ENCODE assay signal across 9 cellular contexts in genomic region chr1:14996133-14997050, GRCh38.
DNase-seq lines count a peak whose midpoint lies in the region; ATAC-seq and TF ChIP-seq lines count a peak whose summit lies in the region.
"Had no signal": no experiment of that assay in that cellular context is flagged by ENCODE, and none has a peak within 500 bp of the region (broad histone marks: within the 10 kb centered on the region; RNA-seq: fewer than 3 reads in every experiment).

No MANE protein-coding gene starts in this region.

- peak overlapping the region in 1 of 2 donors; percentile 71 for H3K27ac Mint-ChIP-seq in stimulated activated naive CD8-positive, alpha-beta T cell treated with anti-CD3 and anti-CD28 coated beads, Interleukin-15, amount 100 ng/mL, for 72 hours
- H3K27ac Mint-ChIP-seq in effector memory CD8-positive, alpha-beta T cell: no peak overlapping the region

- no peak overlapping the region for H3K4me3 Mint-ChIP-seq in stimulated activated naive CD8-positive, alpha-beta T cell treated with anti-CD3 and anti-CD28 coated beads, Interleukin-15, amount 100 ng/mL, for 72 hours
- H3K4me3 Mint-ChIP-seq in effector memory CD8-positive, alpha-beta T cell: no peak overlapping the region

- H3K9me3 ChIP-seq in trophoblast cell (ENCODE audit: insufficient read depth, low read depth, low read length): no peaks in the 10 kb centered on the region

- H2BK12ac ChIP-seq in trophoblast cell (ENCODE audit: low read length): peak overlapping the region; percentile 51

- no CpG with 5 or more reads among the region's 23 CpGs for WGBS in trophoblast cell (ENCODE audit: extremely low coverage, insufficient coverage, insufficient read length)

- H3K14ac ChIP-seq in trophoblast cell (ENCODE audit: low read length): peak overlapping the region; percentile 23

- H3K4me3 ChIP-seq in H7 (ENCODE audit: insufficient read depth, low read depth, low read length) (no peak overlapping the region), trophoblast cell (ENCODE audit: low read depth, low read length) (no peak overlapping the region)

- no peaks in the 10 kb centered on the region for H3K36me3 ChIP-seq in H7 (replicated peaks; ENCODE audit: control insufficient read depth, insufficient read depth, low read length)
- H3K36me3 ChIP-seq in trophoblast cell (ENCODE audit: control insufficient read depth in 1 of 2, insufficient read depth in 2 of 2, low read length in 2 of 2): peaks cover 0 to 2% of the 10 kb centered on the region in 2 experiments

- peaks cover 24% of the 10 kb centered on the region for H3K79me1 ChIP-seq in trophoblast cell (ENCODE audit: low read length)

- H3K9ac ChIP-seq in trophoblast cell (ENCODE audit: low read length): no peak overlapping the region

- H3K4me2 ChIP-seq in trophoblast cell (ENCODE audit: low read length): peak overlapping the region; percentile 17

- ATAC-seq in SK-N-SH treated with all-trans-retinoic acid at 6 μM for 48 hours: peak; percentile 75
- no peak for ATAC-seq in stimulated activated naive CD8-positive, alpha-beta T cell treated with anti-CD3 and anti-CD28 coated beads, Interleukin-15, amount 100 ng/mL, for 72 hours
- ATAC-seq in effector memory CD8-positive, alpha-beta T cell (replicated peaks): no peak
- no peak for ATAC-seq in HG02571 (IDR thresholded peaks at IDR 0.05; ENCODE audit: unreplicated experiment)

- no peaks in the 10 kb centered on the region for H3K9me3 Mint-ChIP-seq in stimulated activated naive CD8-positive, alpha-beta T cell treated with anti-CD3 and anti-CD28 coated beads, Interleukin-15, amount 100 ng/mL, for 72 hours
- H3K9me3 Mint-ChIP-seq in effector memory CD8-positive, alpha-beta T cell: no peaks in the 10 kb centered on the region

- H3K4ac ChIP-seq in trophoblast cell (ENCODE audit: low read depth, low read length): peak overlapping the region; percentile 5

- H3K18ac ChIP-seq in trophoblast cell (ENCODE audit: low read length): peak overlapping the region; percentile 53

- H3K79me2 ChIP-seq in trophoblast cell (ENCODE audit: control insufficient read depth, insufficient read depth, low read length, poor library complexity): peaks cover 2% of the 10 kb centered on the region

- intact Hi-C loops in posterior vena cava (cut with DNase I): no loop called here

- peak overlapping the region; percentile 72 for H4K91ac ChIP-seq in trophoblast cell (ENCODE audit: low read depth, low read length)

- H2AK5ac ChIP-seq in trophoblast cell (ENCODE audit: low read length): peak overlapping the region; percentile 33

- peak overlapping the region; percentile 17 for H2AFZ ChIP-seq in trophoblast cell (ENCODE audit: insufficient read depth, low read length, poor library complexity)

- peak overlapping the region; percentile 31 for H4K8ac ChIP-seq in trophoblast cell (ENCODE audit: low read depth, low read length)

- H3K27me3 Mint-ChIP-seq in stimulated activated naive CD8-positive, alpha-beta T cell treated with anti-CD3 and anti-CD28 coated beads, Interleukin-15, amount 100 ng/mL, for 72 hours: no peaks in the 10 kb centered on the region
- H3K27me3 Mint-ChIP-seq in effector memory CD8-positive, alpha-beta T cell: peaks cover 6 to 15% of the 10 kb centered on the region in 2 donors

- H3K27me3 ChIP-seq in H7 (ENCODE audit: control insufficient read depth, insufficient read depth, low read length): no peaks in the 10 kb centered on the region
- no peaks in the 10 kb centered on the region for H3K27me3 ChIP-seq in trophoblast cell (ENCODE audit: insufficient read depth, low read length)

- H3K23ac ChIP-seq in trophoblast cell (ENCODE audit: low read length): no peak overlapping the region

- no peak overlapping the region for H4K12ac ChIP-seq in trophoblast cell (ENCODE audit: low read depth, low read length)

- peak overlapping the region; percentile 85 for H3K27ac ChIP-seq in trophoblast cell (ENCODE audit: low read depth, low read length)

- peak; percentile 74 for DNase-seq in H7
- peak; percentile 56 for DNase-seq in fibroblast of gingiva (ENCODE audit: low read depth)
- DNase-seq in trophoblast cell: peak; percentile 60 to 62
- no peak for DNase-seq in stimulated activated naive CD8-positive, alpha-beta T cell treated with anti-CD3 and anti-CD28 coated beads, Interleukin-15, amount 100 ng/mL, for 72 hours
- no peak for DNase-seq in effector memory CD8-positive, alpha-beta T cell
- DNase-seq in posterior vena cava (ENCODE audit: low spot score): no peak
- DNase-seq: activated gamma-delta T cell treated with Interleukin-2 at 50 U/mL for 16 hours had no signal

- H2BK120ac ChIP-seq in trophoblast cell (ENCODE audit: insufficient read depth, low read length, poor library complexity): peak overlapping the region; percentile 40

- no peaks in the 10 kb centered on the region for H3K4me1 Mint-ChIP-seq in stimulated activated naive CD8-positive, alpha-beta T cell treated with anti-CD3 and anti-CD28 coated beads, Interleukin-15, amount 100 ng/mL, for 72 hours
- no peaks in the 10 kb centered on the region for H3K4me1 Mint-ChIP-seq in effector memory CD8-positive, alpha-beta T cell (ENCODE audit: low read depth in 2 of 2)

- H3K4me1 ChIP-seq in trophoblast cell (ENCODE audit: control insufficient read depth in 1 of 2, insufficient read depth in 2 of 2, low read length in 2 of 2): peaks cover 21 to 28% of the 10 kb centered on the region in 2 experiments

- H2BK5ac ChIP-seq in trophoblast cell (ENCODE audit: low read depth, low read length, poor library complexity): peak overlapping the region; percentile 44

- no peaks in the 10 kb centered on the region for H3K36me3 Mint-ChIP-seq in effector memory CD8-positive, alpha-beta T cell (ENCODE audit: insufficient read depth)

TF ChIP-seq in SK-N-SH treated with all-trans-retinoic acid at 6 μM for 48 hours, 23 proteins besides CTCF, POLR2A, EP300 and RAD21 (continues in another document):
- TF ChIP-seq ZC3H10 (CRISPR knock-in tag; IDR thresholded peaks at IDR 0.05): no peak
- no peak for TF ChIP-seq PPARA (CRISPR knock-in tag; IDR thresholded peaks at IDR 0.05; ENCODE audit: borderline replicate concordance)
- no peak for TF ChIP-seq TOX (CRISPR knock-in tag; IDR thresholded peaks at IDR 0.05; ENCODE audit: borderline replicate concordance)
- TF ChIP-seq ISL1 (CRISPR knock-in tag; IDR thresholded peaks at IDR 0.05): no peak
- no peak for TF ChIP-seq TCF4 (CRISPR knock-in tag; IDR thresholded peaks at IDR 0.05; ENCODE audit: borderline replicate concordance)
- no peak for TF ChIP-seq ZNF565 (CRISPR knock-in tag; conservative IDR thresholded peaks at IDR 0.05; ENCODE audit: low read depth)
- no peak for TF ChIP-seq CSDC2 (CRISPR knock-in tag; IDR thresholded peaks at IDR 0.05)
- TF ChIP-seq RARB (CRISPR knock-in tag; IDR thresholded peaks at IDR 0.05): no peak
- no peak for TF ChIP-seq ZNF8 (CRISPR knock-in tag; IDR thresholded peaks at IDR 0.05)
- TF ChIP-seq ZFP3 (CRISPR knock-in tag; IDR thresholded peaks at IDR 0.05): no peak
- TF ChIP-seq ARNTL (CRISPR knock-in tag; IDR thresholded peaks at IDR 0.05; ENCODE audit: borderline replicate concordance, low read depth): no peak
- no peak for TF ChIP-seq ZFP30 (CRISPR knock-in tag; IDR thresholded peaks at IDR 0.05)
- TF ChIP-seq, protein P1, sequence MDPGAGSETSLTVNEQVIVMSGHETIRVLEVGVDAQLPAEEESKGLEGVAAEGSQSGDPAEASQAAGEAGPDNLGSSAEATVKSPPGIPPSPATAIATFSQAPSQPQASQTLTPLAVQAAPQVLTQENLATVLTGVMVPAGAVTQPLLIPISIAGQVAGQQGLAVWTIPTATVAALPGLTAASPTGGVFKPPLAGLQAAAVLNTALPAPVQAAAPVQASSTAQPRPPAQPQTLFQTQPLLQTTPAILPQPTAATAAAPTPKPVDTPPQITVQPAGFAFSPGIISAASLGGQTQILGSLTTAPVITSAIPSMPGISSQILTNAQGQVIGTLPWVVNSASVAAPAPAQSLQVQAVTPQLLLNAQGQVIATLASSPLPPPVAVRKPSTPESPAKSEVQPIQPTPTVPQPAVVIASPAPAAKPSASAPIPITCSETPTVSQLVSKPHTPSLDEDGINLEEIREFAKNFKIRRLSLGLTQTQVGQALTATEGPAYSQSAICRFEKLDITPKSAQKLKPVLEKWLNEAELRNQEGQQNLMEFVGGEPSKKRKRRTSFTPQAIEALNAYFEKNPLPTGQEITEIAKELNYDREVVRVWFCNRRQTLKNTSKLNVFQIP (CRISPR knock-in tag; IDR thresholded peaks at IDR 0.05; ENCODE audit: borderline replicate concordance, low read depth): no peak
- TF ChIP-seq ZNF70 (CRISPR knock-in tag; IDR thresholded peaks at IDR 0.05): no peak
- TF ChIP-seq ESRRG (CRISPR knock-in tag; IDR thresholded peaks at IDR 0.05): no peak
- TF ChIP-seq, protein P2, sequence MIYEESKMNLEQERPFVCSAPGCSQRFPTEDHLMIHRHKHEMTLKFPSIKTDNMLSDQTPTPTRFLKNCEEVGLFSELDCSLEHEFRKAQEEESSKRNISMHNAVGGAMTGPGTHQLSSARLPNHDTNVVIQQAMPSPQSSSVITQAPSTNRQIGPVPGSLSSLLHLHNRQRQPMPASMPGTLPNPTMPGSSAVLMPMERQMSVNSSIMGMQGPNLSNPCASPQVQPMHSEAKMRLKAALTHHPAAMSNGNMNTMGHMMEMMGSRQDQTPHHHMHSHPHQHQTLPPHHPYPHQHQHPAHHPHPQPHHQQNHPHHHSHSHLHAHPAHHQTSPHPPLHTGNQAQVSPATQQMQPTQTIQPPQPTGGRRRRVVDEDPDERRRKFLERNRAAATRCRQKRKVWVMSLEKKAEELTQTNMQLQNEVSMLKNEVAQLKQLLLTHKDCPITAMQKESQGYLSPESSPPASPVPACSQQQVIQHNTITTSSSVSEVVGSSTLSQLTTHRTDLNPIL (CRISPR knock-in tag; IDR thresholded peaks at IDR 0.05; ENCODE audit: low read depth): no peak

Comparison
In these comparisons a context has a peak if more than half of its experiments do, and no peak if none do; other contexts are left out.
1. DNase-seq: peak in H7 (single experiment), fibroblast of gingiva (single experiment) and trophoblast cell (2 of 2); none in stimulated activated naive CD8-positive, alpha-beta T cell treated with anti-CD3 and anti-CD28 coated beads, Interleukin-15, amount 100 ng/mL, for 72 hours (0 of 2), effector memory CD8-positive, alpha-beta T cell (0 of 3) and posterior vena cava (single experiment).